In genomic region chr6:120354452-120355098, GRCh38 we compare ENCODE assay signal across 12 cellular contexts.
DNase-seq lines count a peak whose midpoint lies in the region; ATAC-seq and TF ChIP-seq lines count a peak whose summit lies in the region.
"Had no signal": no experiment of that assay in that cellular context is flagged by ENCODE, and none has a peak within 500 bp of the region (broad histone marks: within the 10 kb centered on the region; RNA-seq: fewer than 3 reads in every experiment).

No MANE protein-coding gene starts in this region.

- no peak for TF ChIP-seq CTCF in ascending aorta (IDR thresholded peaks at IDR 0.05)
- no peak for TF ChIP-seq CTCF in type B pancreatic cell (conservative IDR thresholded peaks at IDR 0.05)

- H3K27ac Mint-ChIP-seq in type B pancreatic cell: no peak overlapping the region

- H3K4me1 Mint-ChIP-seq in type B pancreatic cell (ENCODE audit: unreplicated experiment): no peaks in the 10 kb centered on the region
- H3K4me1 Mint-ChIP-seq: neural crest cell had no signal

- peak; percentile 73 for DNase-seq in OCI-M1 (lab: John Stamatoyannopoulos, UW)
- peak; percentile 61 for DNase-seq in epithelial cell of prostate (ENCODE audit: low read depth, low spot score)
- no peak for DNase-seq in ascending aorta (ENCODE audit: low spot score in 2 of 2)
- DNase-seq in type B pancreatic cell (ENCODE audit: extremely low spot score, unreplicated experiment): no peak
- no peak for DNase-seq in NCI-H2171 treated with DMSO at 0.1 percent for 48 hours (lab: John Stamatoyannopoulos, UW)
- no peak for DNase-seq in SJCRH30
- DNase-seq: effector memory CD4-positive, alpha-beta T cell; H7; Karpas-422 had no signal

- H3K27me3 ChIP-seq in ascending aorta: no peaks in the 10 kb centered on the region
- no peaks in the 10 kb centered on the region for H3K27me3 ChIP-seq in SJCRH30

- H3K9me3 Mint-ChIP-seq in type B pancreatic cell: peaks cover 4% of the 10 kb centered on the region

- peak overlapping the region; percentile 87 for H3K27ac ChIP-seq in epithelial cell of prostate
- H3K27ac ChIP-seq in ascending aorta: no peak overlapping the region
- no peak overlapping the region for H3K27ac ChIP-seq in SJCRH30

- H3K36me3 Mint-ChIP-seq in type B pancreatic cell: no peaks in the 10 kb centered on the region

- no peak overlapping the region for H3K4me3 ChIP-seq in ascending aorta
- no peak overlapping the region for H3K4me3 ChIP-seq in SJCRH30

- H3K4me3 Mint-ChIP-seq in type B pancreatic cell: no peak overlapping the region
- H3K4me3 Mint-ChIP-seq: neural crest cell had no signal

- peaks cover 0 to 16% of the 10 kb centered on the region in 2 donors for H3K9me3 ChIP-seq in ascending aorta
- no peaks in the 10 kb centered on the region; the same call in 1 of the 2 replicates for H3K9me3 ChIP-seq in SJCRH30 (replicated peaks)

- H3K36me3 ChIP-seq in ascending aorta (no peaks in the 10 kb centered on the region), SJCRH30 (no peaks in the 10 kb centered on the region)

- no peaks in the 10 kb centered on the region for H3K27me3 Mint-ChIP-seq in type B pancreatic cell

- peak; percentile 71 for ATAC-seq in GM18511 (IDR thresholded peaks at IDR 0.05; ENCODE audit: unreplicated experiment)
- ATAC-seq in HG02938 (IDR thresholded peaks at IDR 0.05; ENCODE audit: unreplicated experiment): peak; percentile 59

- intact Hi-C loops in ascending aorta (cut with DNase I): no loop called here

- no peaks in the 10 kb centered on the region for H3K4me1 ChIP-seq in ascending aorta
- H3K4me1 ChIP-seq in SJCRH30: no peaks in the 10 kb centered on the region

Comparison
In these comparisons a context has a peak if more than half of its experiments do, and no peak if none do; other contexts are left out.
1. DNase-seq: peak in OCI-M1 (single experiment) and epithelial cell of prostate (single experiment); none in ascending aorta (0 of 2), type B pancreatic cell (single experiment), NCI-H2171 treated with DMSO at 0.1 percent for 48 hours (single experiment) and SJCRH30 (0 of 2).